8 cellular contexts compared by ENCODE assay signal in genomic region chr17:47324224-47325020, GRCh38. TPM values are rescaled to one million over a fixed set of nuclear protein-coding genes. Genes with fewer than 3 reads are reported as not detected.
DNase-seq lines count a peak whose midpoint lies in the region; ATAC-seq and TF ChIP-seq lines count a peak whose summit lies in the region.

No MANE protein-coding gene starts in this region.

- TF ChIP-seq CTCF in right atrium auricular region (IDR thresholded peaks at IDR 0.05) (no peak), retinal pigment epithelial cell (conservative IDR thresholded peaks at IDR 0.05; ENCODE audit: low read depth, low read length) (no peak)

- POLR2A ChIA-PET in activated naive CD8-positive, alpha-beta T cell treated with anti-CD3 and anti-CD28 coated beads, Interleukin-2, amount 10 ng/mL, durations not matched to agents 7 days and 5 days (lab: Charles Lee) = interaction anchor here (0.6 to 1.8 kb wide), 6 partner anchors 9 to 1512 kb away, joined by 3 to 10 read pairs (median 6); partner anchors contain the start of genes CDC27 and KPNB1

- H3K27ac ChIP-seq in HUES48 (ENCODE audit: low read depth, low read length) = no peak overlapping the region
- H3K27ac ChIP-seq in right atrium auricular region = peak overlapping the region; percentile 85 to 89

- H3K4me3 ChIP-seq in HUES48 (ENCODE audit: low read depth, low read length) (peak overlapping the region; percentile 85), right atrium auricular region (peak overlapping the region; percentile 48 to 69), retinal pigment epithelial cell (ENCODE audit: low read length) (peak overlapping the region; percentile 56)

- H3K4me3 Mint-ChIP-seq in activated naive CD8-positive, alpha-beta T cell treated with anti-CD3 and anti-CD28 coated beads, Interleukin-2, amount 10 ng/mL, durations not matched to agents 7 days and 5 days = peak overlapping the region; percentile 99

- H3K4me1 Mint-ChIP-seq in activated naive CD8-positive, alpha-beta T cell treated with anti-CD3 and anti-CD28 coated beads, Interleukin-2, amount 10 ng/mL, durations not matched to agents 7 days and 5 days = peaks cover 17% of the 10 kb centered on the region

- H3K4me1 ChIP-seq in HUES48 (ENCODE audit: control insufficient read depth, insufficient read depth, low read length) (peaks cover 4% of the 10 kb centered on the region), right atrium auricular region (no peaks in the 10 kb centered on the region)

- ATAC-seq in GM19467 (IDR thresholded peaks at IDR 0.05; ENCODE audit: unreplicated experiment) = peak; percentile 32
- peak; percentile 70 for ATAC-seq in activated naive CD8-positive, alpha-beta T cell treated with anti-CD3 and anti-CD28 coated beads, Interleukin-2, amount 10 ng/mL, durations not matched to agents 7 days and 5 days (ENCODE audit: low read depth)

- peaks cover 5% of the 10 kb centered on the region; the same call in 1 of the 2 replicates for H3K9me3 ChIP-seq in HUES48 (ENCODE audit: control insufficient read depth, insufficient read depth, low read length)
- H3K9me3 ChIP-seq in right atrium auricular region = peaks cover 0 to 7% of the 10 kb centered on the region in 2 donors

- H3K9ac ChIP-seq in HUES48 (ENCODE audit: low read depth, low read length) = peak overlapping the region; percentile 33; the same call in 1 of the 2 replicates

- peak overlapping the region; percentile 98 for H3K27ac Mint-ChIP-seq in activated naive CD8-positive, alpha-beta T cell treated with anti-CD3 and anti-CD28 coated beads, Interleukin-2, amount 10 ng/mL, durations not matched to agents 7 days and 5 days

- no peaks in the 10 kb centered on the region for H3K36me3 ChIP-seq in HUES48 (ENCODE audit: control insufficient read depth, insufficient read depth, low read length)
- no peaks in the 10 kb centered on the region for H3K36me3 ChIP-seq in right atrium auricular region

- H3K27me3 ChIP-seq in HUES48 (ENCODE audit: control insufficient read depth, insufficient read depth, low read length) = peaks cover 18% of the 10 kb centered on the region
- no peaks in the 10 kb centered on the region for H3K27me3 ChIP-seq in right atrium auricular region

- DNase-seq in DMS153 (lab: John Stamatoyannopoulos, UW) = peak; percentile 49
- DNase-seq in SIG-M5 treated with dmso at 0.1 percent for 504 hours (lab: John Stamatoyannopoulos, UW; ENCODE audit: unreplicated experiment) = peak; percentile 89
- peak; percentile 70 for DNase-seq in activated naive CD8-positive, alpha-beta T cell treated with anti-CD3 and anti-CD28 coated beads, Interleukin-2, amount 10 ng/mL, durations not matched to agents 7 days and 5 days
- peak; percentile 70 for DNase-seq in right atrium auricular region (ENCODE audit: low spot score)
- no peak for DNase-seq in retinal pigment epithelial cell (ENCODE audit: low read depth)
- DNase-seq in cerebellum (ENCODE audit: low spot score) = no peak

- peaks cover 16% of the 10 kb centered on the region for H3K27me3 Mint-ChIP-seq in activated naive CD8-positive, alpha-beta T cell treated with anti-CD3 and anti-CD28 coated beads, Interleukin-2, amount 10 ng/mL, durations not matched to agents 7 days and 5 days

- peaks cover 5% of the 10 kb centered on the region for H3K9me3 Mint-ChIP-seq in activated naive CD8-positive, alpha-beta T cell treated with anti-CD3 and anti-CD28 coated beads, Interleukin-2, amount 10 ng/mL, durations not matched to agents 7 days and 5 days

- no peaks in the 10 kb centered on the region for H3K36me3 Mint-ChIP-seq in activated naive CD8-positive, alpha-beta T cell treated with anti-CD3 and anti-CD28 coated beads, Interleukin-2, amount 10 ng/mL, durations not matched to agents 7 days and 5 days

RNA-seq across cellular contexts. Expression of gene EFCAB13, which starts 0.7 kb away (rescaled TPM):
- 10 to 100 TPM; 12.2 to 13.2 TPM for total RNA-seq in activated naive CD8-positive, alpha-beta T cell treated with anti-CD3 and anti-CD28 coated beads, Interleukin-2, amount 10 ng/mL, durations not matched to agents 7 days and 5 days
- 10 to 100 TPM in 1 of 2 donors, 1 to 10 TPM in 1; 2.8 to 10.1 TPM for total RNA-seq in right atrium auricular region
- total RNA-seq in cerebellum = 7.4 TPM

Comparison
In these comparisons a context has a peak if more than half of its experiments do, and no peak if none do; other contexts are left out.
1. DNase-seq: peak in DMS153 (single experiment), SIG-M5 treated with dmso at 0.1 percent for 504 hours (single experiment), activated naive CD8-positive, alpha-beta T cell treated with anti-CD3 and anti-CD28 coated beads, Interleukin-2, amount 10 ng/mL, durations not matched to agents 7 days and 5 days (single experiment) and right atrium auricular region (single experiment); none in retinal pigment epithelial cell (single experiment) and cerebellum (single experiment).
2. Peak in every context shown above with its lines, with median percentiles within 50 percentile points of each other: H3K4me3 ChIP-seq.